In genomic region chr9:18907927-18908625, GRCh38 we compare ENCODE assay signal across 18 cellular contexts.
"Had no signal": no experiment of that assay in that cellular context is flagged by ENCODE, and none has a peak within 500 bp of the region (broad histone marks: within the 10 kb centered on the region; RNA-seq: fewer than 3 reads in every experiment).

No MANE protein-coding gene starts in this region.

- H3K27me3 ChIP-seq: brain microvascular endothelial cell, esophagus squamous epithelium had no signal

- H3K36me3 ChIP-seq: brain microvascular endothelial cell, esophagus squamous epithelium, lower lobe of right lung had no signal

- H3K27ac ChIP-seq: brain microvascular endothelial cell, esophagus squamous epithelium, lower lobe of right lung had no signal

- H3K9me3 ChIP-seq: esophagus squamous epithelium, lower lobe of right lung had no signal

- H3K36me3 Mint-ChIP-seq: mesothelial cell of epicardium had no signal

- H3K4me3 Mint-ChIP-seq: mesothelial cell of epicardium had no signal

- H3K4me3 ChIP-seq: esophagus squamous epithelium, lower lobe of right lung had no signal

- DNase-seq: activated CD4-positive, alpha-beta T cell treated with anti-CD3 and anti-CD28 coated beads, Interleukin-2, amount 50 U/mL, for 1 hour; activated CD8-positive, alpha-beta memory T cell treated with anti-CD3 and anti-CD28 coated beads for 24 hours; activated CD8-positive, alpha-beta memory T cell treated with anti-CD3 and anti-CD28 coated beads, Interleukin-2, amount 50 U/mL, for 48 hours; activated effector memory CD4-positive, alpha-beta T cell treated with Interleukin-2 at 50 U/mL for 16 hours; activated naive CD4-positive, alpha-beta T cell treated with anti-CD3 and anti-CD28 coated beads, Interleukin-2, amount 50 U/mL, for 16 hours; activated T-cell treated with anti-CD3 and anti-CD28 coated beads, Interleukin-2, amount 50 U/mL, for 48 hours; aorta; brain microvascular endothelial cell; effector CD4-positive, alpha-beta T cell; esophagus squamous epithelium; lower lobe of right lung; posterior cingulate gyrus; stimulated activated CD8-positive, alpha-beta memory T cell treated with anti-CD3 and anti-CD28 coated beads, Interleukin-4, amount 100 ng/mL, for 48 hours; stimulated activated naive CD4-positive, alpha-beta T cell; T-helper 1 cell; T-helper 9 cell had no signal

- ATAC-seq: activated CD4-positive, CD25-positive, alpha-beta regulatory T cell treated with anti-CD3 and anti-CD28 coated beads, Interleukin-2, amount 50 U/mL, for 24 hours; lower lobe of right lung had no signal

- H3K4me1 ChIP-seq: lower lobe of right lung had no signal

- H3K27ac Mint-ChIP-seq: mesothelial cell of epicardium had no signal
